Comparison of ENCODE assay signal across 31 cellular contexts in the genomic region with DNA sequence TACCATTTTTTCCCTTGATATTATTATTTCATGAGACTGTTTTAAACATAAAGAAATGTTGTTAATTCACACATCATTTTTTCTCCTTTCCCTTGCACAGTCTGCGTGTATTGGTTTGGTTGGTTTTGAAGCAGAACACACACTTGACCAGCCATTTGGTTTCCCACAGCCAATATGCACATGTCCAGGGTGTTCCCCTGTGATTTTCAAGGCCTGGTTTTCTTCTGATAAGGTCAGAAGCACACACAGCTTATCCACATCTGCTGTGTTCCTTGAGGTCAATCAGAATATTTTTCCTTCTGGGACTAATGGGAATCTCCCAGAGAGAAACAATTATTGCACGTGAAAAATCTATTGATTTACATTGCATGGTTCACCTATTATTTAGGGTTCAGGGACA.
"Had no signal": no experiment of that assay in that cellular context is flagged by ENCODE, and none has a peak within 500 bp of the region (broad histone marks: within the 10 kb centered on the region; RNA-seq: fewer than 3 reads in every experiment).

No MANE protein-coding gene starts in this region.

- H3K27me3 Mint-ChIP-seq: activated CD4-positive, alpha-beta memory T cell treated with anti-CD3 and anti-CD28 coated beads for 36 hours; activated CD4-positive, alpha-beta T cell treated with anti-CD3 and anti-CD28 coated beads, Interleukin-2, amount 10 ng/mL, durations not matched to agents 24 days and 14 days; activated CD8-positive, alpha-beta memory T cell treated with anti-CD3 and anti-CD28 coated beads, Interleukin-2, amount 10 ng/mL, durations not matched to agents 7 days and 5 days; activated naive CD4-positive, alpha-beta T cell treated with anti-CD3 and anti-CD28 coated beads, Interleukin-2, amount 50 U/mL, for 24 hours; activated naive CD8-positive, alpha-beta T cell treated with anti-CD3 and anti-CD28 coated beads for 36 hours; activated naive CD8-positive, alpha-beta T cell treated with anti-CD3 and anti-CD28 coated beads, Interleukin-2, amount 50 U/mL, for 24 hours had no signal

- H3K27me3 ChIP-seq: adrenal gland, brain microvascular endothelial cell, colonic mucosa, esophagus squamous epithelium, gastroesophageal sphincter had no signal

- H3K36me3 ChIP-seq: adrenal gland, brain microvascular endothelial cell, colonic mucosa, esophagus squamous epithelium, gastroesophageal sphincter had no signal

- H3K9me3 ChIP-seq: adrenal gland, colonic mucosa, esophagus squamous epithelium, gastroesophageal sphincter had no signal

- H3K36me3 Mint-ChIP-seq: activated CD4-positive, alpha-beta memory T cell treated with anti-CD3 and anti-CD28 coated beads for 36 hours; activated CD8-positive, alpha-beta memory T cell treated with anti-CD3 and anti-CD28 coated beads, Interleukin-2, amount 10 ng/mL, durations not matched to agents 7 days and 5 days; activated naive CD4-positive, alpha-beta T cell treated with anti-CD3 and anti-CD28 coated beads, Interleukin-2, amount 50 U/mL, for 24 hours; activated naive CD8-positive, alpha-beta T cell treated with anti-CD3 and anti-CD28 coated beads for 36 hours had no signal

- ATAC-seq: activated CD4-positive, alpha-beta T cell treated with anti-CD3 and anti-CD28 coated beads for 36 hours; activated CD8-positive, alpha-beta memory T cell treated with anti-CD3 and anti-CD28 coated beads, Interleukin-2, amount 10 ng/mL, durations not matched to agents 7 days and 5 days; activated CD8-positive, alpha-beta T cell treated with anti-CD3 and anti-CD28 coated beads, Interleukin-2, amount 10 ng/mL, durations not matched to agents 7 days and 5 days; activated naive CD8-positive, alpha-beta T cell treated with anti-CD3 and anti-CD28 coated beads, Interleukin-2, amount 50 U/mL, for 24 hours; gastroesophageal sphincter had no signal

- H3K9me3 Mint-ChIP-seq: activated CD4-positive, alpha-beta memory T cell treated with anti-CD3 and anti-CD28 coated beads for 36 hours; activated CD4-positive, alpha-beta T cell treated with anti-CD3 and anti-CD28 coated beads, Interleukin-2, amount 10 ng/mL, durations not matched to agents 24 days and 14 days; activated naive CD4-positive, alpha-beta T cell treated with anti-CD3 and anti-CD28 coated beads for 36 hours; activated naive CD4-positive, alpha-beta T cell treated with anti-CD3 and anti-CD28 coated beads, Interleukin-2, amount 50 U/mL, for 24 hours; activated naive CD8-positive, alpha-beta T cell treated with anti-CD3 and anti-CD28 coated beads for 36 hours; activated naive CD8-positive, alpha-beta T cell treated with anti-CD3 and anti-CD28 coated beads, Interleukin-2, amount 50 U/mL, for 24 hours; activated T-helper 1 cell treated with anti-CD3 and anti-CD28 coated beads, Interleukin-12 subunit alpha, Interleukin-12 subunit beta, Interleukin-2, Interleukin-4 antibody, amounts not matched to agents 30 ng/mL and 10 ng/mL and 1 ng/mL, durations not matched to agents 14 hours and 24 hours and 36 hours; activated T-helper 2 cell treated with anti-CD3 and anti-CD28 coated beads, Interferon-gamma antibody, Interleukin-2, Interleukin-4, amounts not matched to agents 10 μg/mL and 5 μg/mL and 100 μg/mL, durations not matched to agents 14 hours and 24 hours and 36 hours had no signal

- H3K4me3 Mint-ChIP-seq: activated CD4-positive, alpha-beta memory T cell treated with anti-CD3 and anti-CD28 coated beads for 36 hours; activated CD4-positive, alpha-beta T cell treated with anti-CD3 and anti-CD28 coated beads for 36 hours; activated CD4-positive, alpha-beta T cell treated with anti-CD3 and anti-CD28 coated beads, Interleukin-2, amount 10 ng/mL, durations not matched to agents 24 days and 14 days; activated CD8-positive, alpha-beta memory T cell treated with anti-CD3 and anti-CD28 coated beads, Interleukin-2, amount 10 ng/mL, durations not matched to agents 7 days and 5 days; activated CD8-positive, alpha-beta T cell treated with anti-CD3 and anti-CD28 coated beads, Interleukin-2, amount 10 ng/mL, durations not matched to agents 7 days and 5 days; activated naive CD4-positive, alpha-beta T cell treated with anti-CD3 and anti-CD28 coated beads for 36 hours; activated naive CD4-positive, alpha-beta T cell treated with anti-CD3 and anti-CD28 coated beads, Interleukin-2, amount 50 U/mL, for 24 hours; activated naive CD8-positive, alpha-beta T cell treated with anti-CD3 and anti-CD28 coated beads for 36 hours; activated naive CD8-positive, alpha-beta T cell treated with anti-CD3 and anti-CD28 coated beads, Interleukin-2, amount 50 U/mL, for 24 hours; activated T-helper 1 cell treated with anti-CD3 and anti-CD28 coated beads, Interleukin-12 subunit alpha, Interleukin-12 subunit beta, Interleukin-2, Interleukin-4 antibody, amounts not matched to agents 30 ng/mL and 10 ng/mL and 1 ng/mL, durations not matched to agents 14 hours and 24 hours and 36 hours had no signal

- H3K4me3 ChIP-seq: adrenal gland, colonic mucosa, esophagus squamous epithelium, gastroesophageal sphincter had no signal

- H3K27ac Mint-ChIP-seq: activated CD4-positive, alpha-beta memory T cell treated with anti-CD3 and anti-CD28 coated beads for 36 hours; activated CD4-positive, alpha-beta T cell treated with anti-CD3 and anti-CD28 coated beads for 36 hours; activated CD4-positive, alpha-beta T cell treated with anti-CD3 and anti-CD28 coated beads, Interleukin-2, amount 10 ng/mL, durations not matched to agents 24 days and 14 days; activated CD8-positive, alpha-beta memory T cell treated with anti-CD3 and anti-CD28 coated beads, Interleukin-2, amount 10 ng/mL, durations not matched to agents 7 days and 5 days; activated CD8-positive, alpha-beta T cell treated with anti-CD3 and anti-CD28 coated beads, Interleukin-2, amount 10 ng/mL, durations not matched to agents 7 days and 5 days; activated naive CD4-positive, alpha-beta T cell treated with anti-CD3 and anti-CD28 coated beads for 36 hours; activated naive CD4-positive, alpha-beta T cell treated with anti-CD3 and anti-CD28 coated beads, Interleukin-2, amount 50 U/mL, for 24 hours; activated naive CD8-positive, alpha-beta T cell treated with anti-CD3 and anti-CD28 coated beads for 36 hours; activated naive CD8-positive, alpha-beta T cell treated with anti-CD3 and anti-CD28 coated beads, Interleukin-2, amount 50 U/mL, for 24 hours; activated T-helper 1 cell treated with anti-CD3 and anti-CD28 coated beads, Interleukin-12 subunit alpha, Interleukin-12 subunit beta, Interleukin-2, Interleukin-4 antibody, amounts not matched to agents 30 ng/mL and 10 ng/mL and 1 ng/mL, durations not matched to agents 14 hours and 24 hours and 36 hours; activated T-helper 2 cell treated with anti-CD3 and anti-CD28 coated beads, Interferon-gamma antibody, Interleukin-2, Interleukin-4, amounts not matched to agents 10 μg/mL and 5 μg/mL and 100 μg/mL, durations not matched to agents 14 hours and 24 hours and 36 hours had no signal

- H3K4me1 ChIP-seq: adrenal gland, colonic mucosa, esophagus squamous epithelium, gastroesophageal sphincter had no signal

- H3K27ac ChIP-seq: adrenal gland, brain microvascular endothelial cell, colonic mucosa, epithelial cell of prostate, esophagus squamous epithelium, gastroesophageal sphincter had no signal

- H3K4me1 Mint-ChIP-seq: activated CD4-positive, alpha-beta T cell treated with anti-CD3 and anti-CD28 coated beads for 36 hours; activated CD4-positive, alpha-beta T cell treated with anti-CD3 and anti-CD28 coated beads, Interleukin-2, amount 10 ng/mL, durations not matched to agents 24 days and 14 days; activated CD8-positive, alpha-beta memory T cell treated with anti-CD3 and anti-CD28 coated beads, Interleukin-2, amount 10 ng/mL, durations not matched to agents 7 days and 5 days; activated naive CD4-positive, alpha-beta T cell treated with anti-CD3 and anti-CD28 coated beads, Interleukin-2, amount 50 U/mL, for 24 hours; activated naive CD8-positive, alpha-beta T cell treated with anti-CD3 and anti-CD28 coated beads for 36 hours; activated naive CD8-positive, alpha-beta T cell treated with anti-CD3 and anti-CD28 coated beads, Interleukin-2, amount 50 U/mL, for 24 hours had no signal

- DNase-seq: activated CD4-positive, alpha-beta memory T cell treated with anti-CD3 and anti-CD28 coated beads for 36 hours; activated CD4-positive, alpha-beta T cell treated with anti-CD3 and anti-CD28 coated beads for 36 hours; activated CD4-positive, alpha-beta T cell treated with anti-CD3 and anti-CD28 coated beads, Interleukin-2, amount 10 ng/mL, durations not matched to agents 24 days and 14 days; activated CD4-positive, CD25-positive, alpha-beta regulatory T cell; activated CD4-positive, CD25-positive, alpha-beta regulatory T cell treated with anti-CD3 and anti-CD28 coated beads, Interleukin-2, amount 50 U/mL, for 72 hours; activated CD8-positive, alpha-beta memory T cell treated with anti-CD3 and anti-CD28 coated beads, Interleukin-2, amount 10 ng/mL, durations not matched to agents 7 days and 5 days; activated CD8-positive, alpha-beta memory T cell treated with anti-CD3 and anti-CD28 coated beads, Interleukin-2, amount 50 U/mL, for 4 hours; activated CD8-positive, alpha-beta T cell treated with anti-CD3 and anti-CD28 coated beads, Interleukin-2, amount 10 ng/mL, durations not matched to agents 7 days and 5 days; activated effector memory CD4-positive, alpha-beta T cell treated with anti-CD3 and anti-CD28 coated beads, Interleukin-2, amount 50 U/mL, for 16 hours; activated naive CD4-positive, alpha-beta T cell treated with anti-CD3 and anti-CD28 coated beads for 36 hours; activated naive CD8-positive, alpha-beta T cell treated with anti-CD3 and anti-CD28 coated beads for 36 hours; activated naive CD8-positive, alpha-beta T cell treated with anti-CD3 and anti-CD28 coated beads, Interleukin-2, amount 50 U/mL, for 24 hours; activated T-cell treated with anti-CD3 and anti-CD28 coated beads, Interleukin-2, amount 50 U/mL, for 1 hour; activated T-cell treated with anti-CD3 and anti-CD28 coated beads, Interleukin-2, amount 50 U/mL, for 48 hours; adrenal gland; amygdala; aorta; brain microvascular endothelial cell; central memory CD4-positive, alpha-beta T cell; cerebellar nuclear complex; colonic mucosa; effector memory CD4-positive, alpha-beta T cell; esophagus squamous epithelium; foreskin melanocyte; head of caudate nucleus; T-helper 2 cell had no signal
